8 cellular contexts compared by ENCODE assay signal in the genomic region with DNA sequence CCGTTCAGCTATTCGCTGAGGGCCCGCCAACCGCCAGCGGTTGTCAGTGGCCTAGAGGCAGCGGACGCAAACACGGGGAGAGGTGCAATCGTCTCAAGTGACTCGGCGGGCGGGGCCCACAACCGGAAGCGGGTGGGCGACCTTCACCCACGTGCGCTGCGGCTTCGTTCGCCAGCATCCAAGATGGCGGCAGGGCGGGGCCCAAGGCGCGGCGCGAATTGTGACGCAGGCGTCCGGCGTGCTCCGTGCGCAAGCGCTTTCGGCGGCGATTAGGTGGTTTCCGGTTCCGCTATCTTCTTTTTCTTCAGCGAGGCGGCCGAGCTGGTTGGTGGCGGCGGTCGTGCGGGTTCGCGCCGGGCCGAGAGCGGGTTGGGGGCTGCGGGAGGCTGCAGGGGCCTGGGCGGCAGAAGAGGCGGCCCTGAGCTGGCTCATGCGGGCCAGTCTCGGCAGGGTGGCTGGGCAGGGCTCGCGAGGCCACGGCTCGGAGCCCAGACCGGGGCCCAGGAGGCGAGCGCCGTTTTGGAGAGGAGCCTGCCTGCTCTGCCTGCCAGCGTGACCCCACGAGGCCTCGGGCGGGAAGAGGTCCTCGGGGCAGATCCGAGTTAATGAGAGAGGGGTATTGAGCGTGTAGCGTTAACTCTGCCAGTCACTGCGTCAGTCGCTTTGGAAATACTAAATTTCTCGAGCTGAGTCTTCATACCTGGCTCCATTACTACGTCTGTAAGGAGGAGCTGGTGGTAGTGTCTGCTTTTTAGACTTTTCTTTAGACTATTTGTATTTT. TPM values are rescaled to one million over a fixed set of nuclear protein-coding genes. Genes with fewer than 3 reads are reported as not detected.
DNase-seq lines count a peak whose midpoint lies in the region; TF ChIP-seq lines count a peak whose summit lies in the region.

TSS of gene UBA52 (plus strand) at position 294 of the 781 bp plus-strand sequence. CDS start 1,444 bp downstream, outside the sequence.

- peaks cover 15% of the 10 kb centered on the region for H3K4me1 Mint-ChIP-seq in nephron
- H3K4me1 Mint-ChIP-seq in stimulated activated naive CD8-positive, alpha-beta T cell treated with anti-CD3 and anti-CD28 coated beads, Interleukin-15, Interleukin-2, amounts not matched to agents 100 ng/mL and 50 ng/mL, for 24 hours (ENCODE audit: low read depth): peaks cover 40% of the 10 kb centered on the region

- no peaks in the 10 kb centered on the region for H3K9me2 ChIP-seq in Loucy (replicated peaks; ENCODE audit: low read depth, low read length)

- no peaks in the 10 kb centered on the region for H3K9me3 Mint-ChIP-seq in nephron
- no peaks in the 10 kb centered on the region for H3K9me3 Mint-ChIP-seq in stimulated activated naive CD8-positive, alpha-beta T cell treated with anti-CD3 and anti-CD28 coated beads, Interleukin-15, Interleukin-2, amounts not matched to agents 100 ng/mL and 50 ng/mL, for 24 hours

- H4K20me1 ChIP-seq in Loucy (ENCODE audit: insufficient read depth, low read length, poor library complexity, severe bottlenecking): peaks cover 21% of the 10 kb centered on the region

- peak within 1 kb of the TSS; percentile 96 for H3K4me2 ChIP-seq in Loucy (ENCODE audit: low read depth, low read length, poor library complexity, severe bottlenecking)

- peaks cover 3% of the 10 kb centered on the region; the same call in 1 of the 2 replicates for H3F3A ChIP-seq in Loucy (ENCODE audit: low read depth)

- peaks cover 19% of the 10 kb centered on the region for H3K4me1 ChIP-seq in Loucy (ENCODE audit: insufficient read depth, low read length, poor library complexity, severe bottlenecking)

- H3K79me2 ChIP-seq in Loucy (ENCODE audit: insufficient read depth, low read length): peaks cover 37% of the 10 kb centered on the region

- peak within 1 kb of the TSS; percentile 81 to 85 (median 81) for H3K27ac Mint-ChIP-seq in nephron
- peak within 1 kb of the TSS; percentile 98 for H3K27ac Mint-ChIP-seq in stimulated activated naive CD8-positive, alpha-beta T cell treated with anti-CD3 and anti-CD28 coated beads, Interleukin-15, Interleukin-2, amounts not matched to agents 100 ng/mL and 50 ng/mL, for 24 hours

- DNase-seq in EL: peak; percentile 97
- DNase-seq in H4 (ENCODE audit: low spot score): peak; percentile 97
- DNase-seq in activated T-helper 9 cell treated with anti-CD3 and anti-CD28 coated beads, Interleukin-2, amount 50 U/mL, for 16 hours (ENCODE audit: low read depth): peak; percentile 99
- peak; percentile 95 for DNase-seq in fibroblast of mammary gland (ENCODE audit: low read depth)

- H3K27me3 ChIP-seq in Loucy (ENCODE audit: insufficient read depth, low read length, poor library complexity, severe bottlenecking): no peaks in the 10 kb centered on the region

- H3K4me3 ChIP-seq in Loucy (ENCODE audit: low read length, poor library complexity, severe bottlenecking) (peak within 1 kb of the TSS; percentile 88), fibroblast of mammary gland (ENCODE audit: control insufficient read depth, low read depth, low read length) (peak within 1 kb of the TSS; percentile 98)

- H2AFZ ChIP-seq in Loucy (ENCODE audit: low read length): peak within 1 kb of the TSS; percentile 78

- peak within 1 kb of the TSS; percentile 93 to 98 (median 97) for H3K4me3 Mint-ChIP-seq in nephron
- H3K4me3 Mint-ChIP-seq in stimulated activated naive CD8-positive, alpha-beta T cell treated with anti-CD3 and anti-CD28 coated beads, Interleukin-15, Interleukin-2, amounts not matched to agents 100 ng/mL and 50 ng/mL, for 24 hours: peak within 1 kb of the TSS; percentile 99

- TF ChIP-seq CTCF in Loucy (conservative IDR thresholded peaks at IDR 0.05; ENCODE audit: low read length) (no peak), fibroblast of mammary gland (conservative IDR thresholded peaks at IDR 0.05; ENCODE audit: control insufficient read depth, insufficient read depth, low read depth, low read length) (no peak), nephron (IDR thresholded peaks at IDR 0.05; ENCODE audit: unreplicated experiment in 3 of 3) (no peak)

- H3K27me3 Mint-ChIP-seq in nephron (ENCODE audit: low read depth): no peaks in the 10 kb centered on the region
- no peaks in the 10 kb centered on the region for H3K27me3 Mint-ChIP-seq in stimulated activated naive CD8-positive, alpha-beta T cell treated with anti-CD3 and anti-CD28 coated beads, Interleukin-15, Interleukin-2, amounts not matched to agents 100 ng/mL and 50 ng/mL, for 24 hours

- peaks cover 58% of the 10 kb centered on the region for H3K36me3 Mint-ChIP-seq in nephron (ENCODE audit: low read depth)
- H3K36me3 Mint-ChIP-seq in stimulated activated naive CD8-positive, alpha-beta T cell treated with anti-CD3 and anti-CD28 coated beads, Interleukin-15, Interleukin-2, amounts not matched to agents 100 ng/mL and 50 ng/mL, for 24 hours (ENCODE audit: low read depth): peaks cover 75% of the 10 kb centered on the region

- H3K36me3 ChIP-seq in Loucy (ENCODE audit: insufficient read depth, low read length): peaks cover 43% of the 10 kb centered on the region; the same call in 1 of the 2 replicates

- TF ChIP-seq POLR2A in Raji (IDR thresholded peaks at IDR 0.05; ENCODE audit: insufficient read depth, low read depth, low read length): peak; percentile 92

- no peaks in the 10 kb centered on the region for H3K9me3 ChIP-seq in Loucy (ENCODE audit: insufficient read depth, low read depth, low read length)

- H3K9ac ChIP-seq in Loucy (ENCODE audit: low read depth, low read length, poor library complexity, severe bottlenecking): peak within 1 kb of the TSS; percentile 88

RNA-seq across cellular contexts. Expression of gene UBA52, which starts in this region (rescaled TPM):
- 2,104 and 2,108 TPM in 2 replicates for total RNA-seq in H4 (2014; rRNA removed; shearing (Covaris generic))

Comparison
In these comparisons a context has a peak if more than half of its experiments do, and no peak if none do; other contexts are left out.
1. Peak in every context shown above with its lines: DNase-seq and H3K4me3 ChIP-seq.